ENCODE assay signal across 33 cellular contexts in the genomic region with DNA sequence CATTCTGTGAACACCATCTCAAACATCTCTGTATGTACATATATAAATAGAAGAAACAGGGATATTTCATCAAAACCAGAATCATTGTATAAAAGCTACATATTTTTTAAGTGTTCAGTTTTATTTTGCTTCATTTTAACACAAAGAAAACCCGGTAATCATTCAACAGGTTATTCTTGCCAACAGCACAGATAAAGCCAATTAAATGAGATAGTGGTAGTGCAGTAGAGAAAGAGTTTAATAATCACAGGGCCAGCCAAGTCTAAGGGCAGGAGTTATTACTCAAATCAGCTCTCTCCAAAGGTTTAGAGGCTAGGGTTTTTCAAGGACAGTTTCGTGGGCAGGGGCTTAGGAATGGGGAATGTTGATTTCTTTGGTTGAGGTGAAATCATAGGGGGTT.
"Had no signal": no experiment of that assay in that cellular context is flagged by ENCODE, and none has a peak within 500 bp of the region (broad histone marks: within the 10 kb centered on the region; RNA-seq: fewer than 3 reads in every experiment).

No MANE protein-coding gene starts in this region.

- DNase-seq: Karpas-422, Kasumi-1, MG63, MM.1S, MV-4-11, NCI-H1048, NCI-H1092, NCI-H1092 treated with DMSO at 0.1 percent for 48 hours, NCI-H1105, NCI-H1105 treated with DMSO at 0.1 percent for 48 hours, NCI-H1417 treated with DMSO at 0.1 percent for 48 hours, NCI-H1436, NCI-H1436 treated with DMSO at 0.1 percent for 48 hours, NCI-H146, NCI-H1694, NCI-H1694 treated with DMSO at 0.1 percent for 48 hours, NCI-H187, NCI-H187 treated with DMSO at 0.1 percent for 48 hours, NCI-H1930, NCI-H2029, NCI-H2029 treated with DMSO at 0.1 percent for 48 hours, NCI-H2081, NCI-H2081 treated with DMSO at 0.1 percent for 48 hours, NCI-H2107, NCI-H2171, NCI-H2171 treated with DMSO at 0.1 percent for 48 hours, NCI-H2227 treated with DMSO at 0.1 percent for 48 hours, NCI-H345, NCI-H446, NCI-H446 treated with DMSO at 0.1 percent for 48 hours, NCI-H510A, NCI-H510A treated with DMSO at 0.1 percent for 48 hours, NCI-H524 had no signal

- H3K4me3 ChIP-seq: MG63 had no signal

- H3K9me3 ChIP-seq: MG63 had no signal

- H3K36me3 ChIP-seq: MG63 had no signal

- H3K27me3 ChIP-seq: MG63 had no signal
